ENCODE assay signal across 8 cellular contexts in the genomic region with DNA sequence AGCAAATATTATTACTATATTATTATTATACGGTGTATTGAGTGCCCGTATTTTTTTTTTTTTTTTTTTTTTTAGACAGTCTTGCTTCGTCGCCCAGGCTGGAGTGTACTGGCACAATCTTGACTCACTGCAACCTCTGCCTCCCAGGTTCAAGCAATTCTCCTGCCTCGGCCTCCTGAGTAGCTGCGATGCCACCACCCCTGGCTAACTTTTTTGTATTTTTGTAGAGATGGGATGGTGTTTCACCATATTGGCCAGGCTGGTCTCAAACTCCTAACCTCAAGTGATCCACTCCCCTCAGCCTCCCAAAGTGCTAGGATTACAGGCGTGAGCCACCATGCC. TPM values are rescaled to one million over a fixed set of nuclear protein-coding genes. Genes with fewer than 3 reads are reported as not detected.
A peak's percentile ranks its signal among the peaks of the same experiment; 100 is the strongest.
DNase-seq lines count a peak whose midpoint lies in the region; ATAC-seq and TF ChIP-seq lines count a peak whose summit lies in the region.
"Not testable (repeated sequence)": the region's sequence is repeated elsewhere in the genome, so short reads cannot be mapped to it uniquely, and the experiment has no call there.

No MANE protein-coding gene starts in this region.

- CTCF ChIA-PET in activated CD8-positive, alpha-beta T cell treated with anti-CD3 and anti-CD28 coated beads for 36 hours (lab: Charles Lee): not testable (repeated sequence)

- H3K4me3 Mint-ChIP-seq in CD4-positive, CD25-positive, alpha-beta regulatory T cell: peak overlapping the region; percentile 88 to 97 (median 96)
- H3K4me3 Mint-ChIP-seq in activated CD8-positive, alpha-beta T cell treated with anti-CD3 and anti-CD28 coated beads for 36 hours: peak overlapping the region; percentile 94

- H3K36me3 Mint-ChIP-seq in CD4-positive, CD25-positive, alpha-beta regulatory T cell: not testable (repeated sequence)
- H3K36me3 Mint-ChIP-seq in activated CD8-positive, alpha-beta T cell treated with anti-CD3 and anti-CD28 coated beads for 36 hours (ENCODE audit: low read depth): peaks cover 15% of the 10 kb centered on the region

- H3K9me2 ChIP-seq in Loucy (replicated peaks; ENCODE audit: low read depth, low read length): not testable (repeated sequence)

- H3K4me1 Mint-ChIP-seq in CD4-positive, CD25-positive, alpha-beta regulatory T cell: peaks cover 17 to 83% (median 69%) of the 10 kb centered on the region in 4 donors
- peaks cover 64% of the 10 kb centered on the region for H3K4me1 Mint-ChIP-seq in activated CD8-positive, alpha-beta T cell treated with anti-CD3 and anti-CD28 coated beads for 36 hours (ENCODE audit: low read depth)

- H2AFZ ChIP-seq in Loucy (ENCODE audit: low read length); fibroblast of lung (ENCODE audit: low read length): not testable (repeated sequence)

- not testable (repeated sequence) for H3K27me3 ChIP-seq in CD4-positive, CD25-positive, alpha-beta regulatory T cell (ENCODE audit: control insufficient read depth, insufficient read depth, low read length); Loucy (ENCODE audit: insufficient read depth, low read length, poor library complexity, severe bottlenecking); brain microvascular endothelial cell (replicated peaks); fibroblast of lung (ENCODE audit: control insufficient read depth, insufficient read depth, low read length); lung (ENCODE audit: control insufficient read depth, insufficient read depth); prostate gland (replicated peaks; ENCODE audit: insufficient read depth); tibial nerve

- peak overlapping the region; percentile 96 for H3K27ac ChIP-seq in CD4-positive, CD25-positive, alpha-beta regulatory T cell (ENCODE audit: insufficient read depth, low read length, poor library complexity, severe bottlenecking)
- H3K27ac ChIP-seq in brain microvascular endothelial cell (peak overlapping the region; percentile 89), fibroblast of lung (ENCODE audit: insufficient read depth, low read length) (peak overlapping the region; percentile 91), lung (ENCODE audit: low read depth in 1 of 2, low read length in 1 of 2) (peak overlapping the region; percentile 98 to 100), prostate gland (peak overlapping the region; percentile 97), tibial nerve (peak overlapping the region; percentile 92 to 98 (median 97))

- intact Hi-C loops in activated CD8-positive, alpha-beta T cell treated with anti-CD3 and anti-CD28 coated beads for 36 hours (cut with micrococcal nuclease): loop anchor here (5.0 to 10.0 kb wide), 2 partner anchors 33 to 50 kb away; no protein-coding TSS in a partner anchor
- intact Hi-C loops in prostate gland (cut with DNase I): loop anchor here (5.0 kb wide), 3 partner anchors 62 to 97 kb away; a partner anchor contains a TSS

- not testable (repeated sequence) for H3K9me3 ChIP-seq in CD4-positive, CD25-positive, alpha-beta regulatory T cell (ENCODE audit: control insufficient read depth in 2 of 2, low read length in 2 of 2); Loucy (ENCODE audit: insufficient read depth, low read depth, low read length); fibroblast of lung (ENCODE audit: control insufficient read depth, insufficient read depth, low read depth, low read length); lung (ENCODE audit: control insufficient read depth in 2 of 2, insufficient read depth in 1 of 2, low read length in 1 of 2); prostate gland; tibial nerve

- POLR2A ChIA-PET in activated CD8-positive, alpha-beta T cell treated with anti-CD3 and anti-CD28 coated beads for 36 hours (lab: Charles Lee): not testable (repeated sequence)

- H3K9ac ChIP-seq in Loucy (ENCODE audit: low read depth, low read length, poor library complexity, severe bottlenecking): peak overlapping the region; percentile 82
- H3K9ac ChIP-seq in fibroblast of lung (ENCODE audit: insufficient read depth, low read length): not testable (repeated sequence)

- H4K20me1 ChIP-seq in Loucy (ENCODE audit: insufficient read depth, low read length, poor library complexity, severe bottlenecking): peaks cover 19% of the 10 kb centered on the region
- H4K20me1 ChIP-seq in fibroblast of lung (ENCODE audit: control insufficient read depth, extremely low read depth, insufficient read depth, low read length): not testable (repeated sequence)

- 39 to 61% methylated on average over 7 of the region's 7 CpGs for WGBS in lung, 2 donors
- WGBS in prostate gland: 51% methylated on average over 7 of the region's 7 CpGs
- 57 to 63% methylated on average over 7 of the region's 7 CpGs for WGBS in tibial nerve, 2 donors

- not testable (repeated sequence) for H3F3A ChIP-seq in Loucy (ENCODE audit: low read depth)

- H3K4me3 ChIP-seq in CD4-positive, CD25-positive, alpha-beta regulatory T cell (ENCODE audit: low read depth, low read length): peak overlapping the region; percentile 98
- H3K4me3 ChIP-seq in Loucy (ENCODE audit: low read length, poor library complexity, severe bottlenecking): peak overlapping the region; percentile 92
- peak overlapping the region; percentile 91 for H3K4me3 ChIP-seq in brain microvascular endothelial cell (ENCODE audit: low read depth, low read length)
- peak overlapping the region; percentile 80 to 98 (median 86) for H3K4me3 ChIP-seq in fibroblast of lung (replicated peaks in 1 of 4; ENCODE audit: control extremely low read depth in 1 of 4, insufficient read depth in 1 of 4, low read depth in 3 of 4, low read length in 4 of 4)
- peak overlapping the region; percentile 14 for H3K4me3 ChIP-seq in lung
- H3K4me3 ChIP-seq in prostate gland: peak overlapping the region; percentile 88 to 93
- H3K4me3 ChIP-seq in tibial nerve: peak overlapping the region; percentile 79 to 99 (median 92)

- not testable (repeated sequence) for TF ChIP-seq EP300 in tibial nerve (IDR thresholded peaks at IDR 0.05)

- H3K4me2 ChIP-seq in Loucy (ENCODE audit: low read depth, low read length, poor library complexity, severe bottlenecking): peak overlapping the region; percentile 99
- peak overlapping the region; percentile 97 for H3K4me2 ChIP-seq in fibroblast of lung (ENCODE audit: extremely low read depth, insufficient read depth, low read length)

- DNase-seq in CD4-positive, CD25-positive, alpha-beta regulatory T cell; activated CD8-positive, alpha-beta T cell treated with anti-CD3 and anti-CD28 coated beads for 36 hours; brain microvascular endothelial cell; fibroblast of lung (ENCODE audit: low read depth in 2 of 2); lung (ENCODE audit: low spot score); prostate gland (ENCODE audit: low spot score); tibial nerve (ENCODE audit: low spot score in 2 of 2): not testable (repeated sequence)

- not testable (repeated sequence) for TF ChIP-seq CTCF in Loucy (conservative IDR thresholded peaks at IDR 0.05; ENCODE audit: low read length); activated CD8-positive, alpha-beta T cell treated with anti-CD3 and anti-CD28 coated beads for 36 hours (IDR thresholded peaks at IDR 0.05); brain microvascular endothelial cell (IDR thresholded peaks at IDR 0.05; ENCODE audit: low read depth, low read length, missing control alignments); fibroblast of lung (conservative IDR thresholded peaks at IDR 0.05 in 1 of 2, IDR thresholded peaks at IDR 0.05 in 1 of 2; ENCODE audit: low read depth in 1 of 2, low read length in 2 of 2); lung (IDR thresholded peaks at IDR 0.05; ENCODE audit: control extremely low read depth, extremely low read depth); prostate gland (IDR thresholded peaks at IDR 0.05); tibial nerve (IDR thresholded peaks at IDR 0.05)

- peaks cover 70% of the 10 kb centered on the region for H3K79me2 ChIP-seq in Loucy (ENCODE audit: insufficient read depth, low read length)
- peaks cover 65% of the 10 kb centered on the region for H3K79me2 ChIP-seq in fibroblast of lung (ENCODE audit: control insufficient read depth, insufficient read depth, low read length)

- H3K9me3 Mint-ChIP-seq in CD4-positive, CD25-positive, alpha-beta regulatory T cell; activated CD8-positive, alpha-beta T cell treated with anti-CD3 and anti-CD28 coated beads for 36 hours: not testable (repeated sequence)

- not testable (repeated sequence) for TF ChIP-seq POLR2A in prostate gland (IDR thresholded peaks at IDR 0.05); tibial nerve (IDR thresholded peaks at IDR 0.05)

- not testable (repeated sequence) for ATAC-seq in CD4-positive, CD25-positive, alpha-beta regulatory T cell (ENCODE audit: low read depth in 2 of 2); activated CD8-positive, alpha-beta T cell treated with anti-CD3 and anti-CD28 coated beads for 36 hours; lung (ENCODE audit: insufficient read depth, low FRiP score)

- H3K27ac Mint-ChIP-seq in CD4-positive, CD25-positive, alpha-beta regulatory T cell: peak overlapping the region; percentile 93 to 97 (median 96)
- H3K27ac Mint-ChIP-seq in activated CD8-positive, alpha-beta T cell treated with anti-CD3 and anti-CD28 coated beads for 36 hours: peak overlapping the region; percentile 94

- in situ Hi-C loops in brain microvascular endothelial cell (cut with HindIII; ENCODE audit: low pct_ligation_motif_present, low sequenced_read_pairs): not testable (repeated sequence)

- peaks cover 75% of the 10 kb centered on the region for H3K4me1 ChIP-seq in CD4-positive, CD25-positive, alpha-beta regulatory T cell (ENCODE audit: control insufficient read depth, insufficient read depth, low read length, poor library complexity, severe bottlenecking)
- H3K4me1 ChIP-seq in Loucy (ENCODE audit: insufficient read depth, low read length, poor library complexity, severe bottlenecking) (peaks cover 76% of the 10 kb centered on the region), fibroblast of lung (ENCODE audit: control insufficient read depth, extremely low read depth, insufficient read depth, low read length) (peaks cover 35% of the 10 kb centered on the region), lung (ENCODE audit: control insufficient read depth in 2 of 2, insufficient read depth in 2 of 2, low read length in 2 of 2) (peaks cover 32 to 43% of the 10 kb centered on the region in 2 donors), prostate gland (replicated peaks) (peaks cover 32% of the 10 kb centered on the region), tibial nerve (peaks cover 6 to 68% (median 56%) of the 10 kb centered on the region in 4 donors)

- H3K27me3 Mint-ChIP-seq in CD4-positive, CD25-positive, alpha-beta regulatory T cell; activated CD8-positive, alpha-beta T cell treated with anti-CD3 and anti-CD28 coated beads for 36 hours: not testable (repeated sequence)

- not testable (repeated sequence) for H3K36me3 ChIP-seq in CD4-positive, CD25-positive, alpha-beta regulatory T cell (ENCODE audit: control insufficient read depth, insufficient read depth, low read length); Loucy (ENCODE audit: insufficient read depth, low read length); brain microvascular endothelial cell (replicated peaks); fibroblast of lung (ENCODE audit: control insufficient read depth, insufficient read depth, low read length); lung (ENCODE audit: control insufficient read depth in 2 of 2, insufficient read depth in 2 of 2, low read length in 2 of 2); prostate gland; tibial nerve

RNA-seq across cellular contexts. Expression of a gene that starts 2.2 kb away (rescaled TPM):
- total RNA-seq in CD4-positive, CD25-positive, alpha-beta regulatory T cell: 87.8 TPM
- 10 to 100 TPM; 18.8 to 21.7 (median 20.6) TPM for polyA plus RNA-seq in CD4-positive, CD25-positive, alpha-beta regulatory T cell
- 10 to 100 TPM; 41.2 to 41.4 TPM for total RNA-seq in activated CD8-positive, alpha-beta T cell treated with anti-CD3 and anti-CD28 coated beads for 36 hours
- total RNA-seq in fibroblast of lung (18.2 and 24.1 TPM in 2 replicates), lung (100 to 1,000 TPM in 1 of 2 donors, 10 to 100 TPM in 1; 58.8 to 114 TPM), prostate gland (100 to 1,000 TPM; 153 to 185 TPM), tibial nerve (10 to 100 TPM; 51.6 to 74.4 (median 65.3) TPM)
- polyA plus RNA-seq in fibroblast of lung (51.9 and 64.8 TPM in 2 replicates), lung (100 to 1,000 TPM in 1 of 2 donors, 10 to 100 TPM in 1; 27.2 to 130 TPM)
- 51.1 and 64.0 TPM in 2 replicates for polyA plus RNA-seq in fibroblast of lung (2012)
- 125 and 129 TPM in 2 replicates for polyA minus RNA-seq in fibroblast of lung (ENCODE audit: low replicate concordance)

Comparison
In these comparisons a context has a peak if more than half of its experiments do, and no peak if none do; other contexts are left out.
1. H3K4me3 ChIP-seq: peak in every context shown above with its lines; median percentile 98 in CD4-positive, CD25-positive, alpha-beta regulatory T cell; 92 in tibial nerve; 92 in Loucy; 91 in brain microvascular endothelial cell; 90 in prostate gland; 86 in fibroblast of lung; 14 in lung.